1 cellular context compared by ENCODE assay signal in the genomic region with DNA sequence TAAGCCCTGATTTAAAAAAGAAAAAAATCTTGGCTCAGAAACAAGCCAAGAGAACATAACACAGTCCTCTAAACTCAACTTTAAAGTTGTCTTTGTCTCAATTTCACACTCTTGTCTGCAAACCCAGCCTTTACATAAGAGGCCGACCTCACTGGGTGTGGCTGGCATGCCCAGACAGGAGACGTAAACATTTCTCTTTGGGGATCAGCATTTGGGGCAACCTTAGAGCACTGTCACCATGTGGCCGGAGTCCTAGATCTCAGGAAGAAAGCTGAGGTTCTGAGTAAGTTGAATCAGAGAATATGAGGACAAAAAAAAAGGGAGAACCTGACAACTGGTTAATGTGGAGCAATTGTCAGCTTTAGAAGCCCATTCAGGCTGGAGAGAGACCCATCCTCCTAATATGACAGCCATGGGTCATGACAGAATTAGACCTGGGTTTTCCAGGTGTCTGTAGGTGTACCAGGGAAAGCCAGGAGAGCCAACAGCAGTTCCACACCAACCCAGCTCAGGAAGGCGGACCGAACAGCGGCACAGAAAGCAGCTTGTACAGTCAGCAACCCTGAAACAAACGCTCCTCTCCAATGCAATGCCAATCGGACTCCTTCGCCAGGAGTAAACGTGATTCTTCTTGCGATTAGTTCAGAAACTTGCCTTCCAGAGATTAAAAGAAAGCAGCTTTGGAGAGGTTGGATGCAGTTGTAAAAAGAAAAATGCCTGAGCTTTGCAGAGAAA.
TF ChIP-seq lines count a peak whose summit lies in the region.

No MANE protein-coding gene starts in this region.

TF ChIP-seq in H1, 55 proteins besides CTCF, POLR2A, EP300 and RAD21 (continued from another document):
- TF ChIP-seq RFX5 (IDR thresholded peaks at IDR 0.05; ENCODE audit: borderline replicate concordance, low read depth, low read length) (no peak), CBX8 (IDR thresholded peaks at IDR 0.05; ENCODE audit: borderline replicate concordance, low read depth, low read length) (no peak), SAP30 (IDR thresholded peaks at IDR 0.05; ENCODE audit: insufficient read depth, insufficient replicate concordance, low read length) (no peak), PHF8 (conservative IDR thresholded peaks at IDR 0.05; ENCODE audit: low read depth, low read length) (no peak), POU5F1 (IDR thresholded peaks at IDR 0.05; ENCODE audit: low read depth, low read length) (no peak), CREB1 (IDR thresholded peaks at IDR 0.05) (no peak), SIX5 (IDR thresholded peaks at IDR 0.05; ENCODE audit: low read depth, low read length) (no peak), RBBP5 (IDR thresholded peaks at IDR 0.05; ENCODE audit: borderline replicate concordance, low read depth, low read length) (no peak), KDM4A (IDR thresholded peaks at IDR 0.05; ENCODE audit: low read depth, low read length, severe bottlenecking) (no peak), JUND (IDR thresholded peaks at IDR 0.05; ENCODE audit: low read length) (no peak), EGR1 (IDR thresholded peaks at IDR 0.05; ENCODE audit: borderline replicate concordance, low read depth, low read length) (no peak), NRF1 (IDR thresholded peaks at IDR 0.05; ENCODE audit: low read depth, low read length) (no peak), EZH2 (IDR thresholded peaks at IDR 0.05; ENCODE audit: low read depth, low read length, severe bottlenecking) (no peak)
- TF ChIP-seq, protein P1, sequence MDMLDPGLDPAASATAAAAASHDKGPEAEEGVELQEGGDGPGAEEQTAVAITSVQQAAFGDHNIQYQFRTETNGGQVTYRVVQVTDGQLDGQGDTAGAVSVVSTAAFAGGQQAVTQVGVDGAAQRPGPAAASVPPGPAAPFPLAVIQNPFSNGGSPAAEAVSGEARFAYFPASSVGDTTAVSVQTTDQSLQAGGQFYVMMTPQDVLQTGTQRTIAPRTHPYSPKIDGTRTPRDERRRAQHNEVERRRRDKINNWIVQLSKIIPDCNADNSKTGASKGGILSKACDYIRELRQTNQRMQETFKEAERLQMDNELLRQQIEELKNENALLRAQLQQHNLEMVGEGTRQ (IDR thresholded peaks at IDR 0.05; ENCODE audit: low read length): no peak
- TF ChIP-seq, protein P2, sequence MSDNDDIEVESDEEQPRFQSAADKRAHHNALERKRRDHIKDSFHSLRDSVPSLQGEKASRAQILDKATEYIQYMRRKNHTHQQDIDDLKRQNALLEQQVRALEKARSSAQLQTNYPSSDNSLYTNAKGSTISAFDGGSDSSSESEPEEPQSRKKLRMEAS (IDR thresholded peaks at IDR 0.05): no peak
- TF ChIP-seq, protein P3, sequence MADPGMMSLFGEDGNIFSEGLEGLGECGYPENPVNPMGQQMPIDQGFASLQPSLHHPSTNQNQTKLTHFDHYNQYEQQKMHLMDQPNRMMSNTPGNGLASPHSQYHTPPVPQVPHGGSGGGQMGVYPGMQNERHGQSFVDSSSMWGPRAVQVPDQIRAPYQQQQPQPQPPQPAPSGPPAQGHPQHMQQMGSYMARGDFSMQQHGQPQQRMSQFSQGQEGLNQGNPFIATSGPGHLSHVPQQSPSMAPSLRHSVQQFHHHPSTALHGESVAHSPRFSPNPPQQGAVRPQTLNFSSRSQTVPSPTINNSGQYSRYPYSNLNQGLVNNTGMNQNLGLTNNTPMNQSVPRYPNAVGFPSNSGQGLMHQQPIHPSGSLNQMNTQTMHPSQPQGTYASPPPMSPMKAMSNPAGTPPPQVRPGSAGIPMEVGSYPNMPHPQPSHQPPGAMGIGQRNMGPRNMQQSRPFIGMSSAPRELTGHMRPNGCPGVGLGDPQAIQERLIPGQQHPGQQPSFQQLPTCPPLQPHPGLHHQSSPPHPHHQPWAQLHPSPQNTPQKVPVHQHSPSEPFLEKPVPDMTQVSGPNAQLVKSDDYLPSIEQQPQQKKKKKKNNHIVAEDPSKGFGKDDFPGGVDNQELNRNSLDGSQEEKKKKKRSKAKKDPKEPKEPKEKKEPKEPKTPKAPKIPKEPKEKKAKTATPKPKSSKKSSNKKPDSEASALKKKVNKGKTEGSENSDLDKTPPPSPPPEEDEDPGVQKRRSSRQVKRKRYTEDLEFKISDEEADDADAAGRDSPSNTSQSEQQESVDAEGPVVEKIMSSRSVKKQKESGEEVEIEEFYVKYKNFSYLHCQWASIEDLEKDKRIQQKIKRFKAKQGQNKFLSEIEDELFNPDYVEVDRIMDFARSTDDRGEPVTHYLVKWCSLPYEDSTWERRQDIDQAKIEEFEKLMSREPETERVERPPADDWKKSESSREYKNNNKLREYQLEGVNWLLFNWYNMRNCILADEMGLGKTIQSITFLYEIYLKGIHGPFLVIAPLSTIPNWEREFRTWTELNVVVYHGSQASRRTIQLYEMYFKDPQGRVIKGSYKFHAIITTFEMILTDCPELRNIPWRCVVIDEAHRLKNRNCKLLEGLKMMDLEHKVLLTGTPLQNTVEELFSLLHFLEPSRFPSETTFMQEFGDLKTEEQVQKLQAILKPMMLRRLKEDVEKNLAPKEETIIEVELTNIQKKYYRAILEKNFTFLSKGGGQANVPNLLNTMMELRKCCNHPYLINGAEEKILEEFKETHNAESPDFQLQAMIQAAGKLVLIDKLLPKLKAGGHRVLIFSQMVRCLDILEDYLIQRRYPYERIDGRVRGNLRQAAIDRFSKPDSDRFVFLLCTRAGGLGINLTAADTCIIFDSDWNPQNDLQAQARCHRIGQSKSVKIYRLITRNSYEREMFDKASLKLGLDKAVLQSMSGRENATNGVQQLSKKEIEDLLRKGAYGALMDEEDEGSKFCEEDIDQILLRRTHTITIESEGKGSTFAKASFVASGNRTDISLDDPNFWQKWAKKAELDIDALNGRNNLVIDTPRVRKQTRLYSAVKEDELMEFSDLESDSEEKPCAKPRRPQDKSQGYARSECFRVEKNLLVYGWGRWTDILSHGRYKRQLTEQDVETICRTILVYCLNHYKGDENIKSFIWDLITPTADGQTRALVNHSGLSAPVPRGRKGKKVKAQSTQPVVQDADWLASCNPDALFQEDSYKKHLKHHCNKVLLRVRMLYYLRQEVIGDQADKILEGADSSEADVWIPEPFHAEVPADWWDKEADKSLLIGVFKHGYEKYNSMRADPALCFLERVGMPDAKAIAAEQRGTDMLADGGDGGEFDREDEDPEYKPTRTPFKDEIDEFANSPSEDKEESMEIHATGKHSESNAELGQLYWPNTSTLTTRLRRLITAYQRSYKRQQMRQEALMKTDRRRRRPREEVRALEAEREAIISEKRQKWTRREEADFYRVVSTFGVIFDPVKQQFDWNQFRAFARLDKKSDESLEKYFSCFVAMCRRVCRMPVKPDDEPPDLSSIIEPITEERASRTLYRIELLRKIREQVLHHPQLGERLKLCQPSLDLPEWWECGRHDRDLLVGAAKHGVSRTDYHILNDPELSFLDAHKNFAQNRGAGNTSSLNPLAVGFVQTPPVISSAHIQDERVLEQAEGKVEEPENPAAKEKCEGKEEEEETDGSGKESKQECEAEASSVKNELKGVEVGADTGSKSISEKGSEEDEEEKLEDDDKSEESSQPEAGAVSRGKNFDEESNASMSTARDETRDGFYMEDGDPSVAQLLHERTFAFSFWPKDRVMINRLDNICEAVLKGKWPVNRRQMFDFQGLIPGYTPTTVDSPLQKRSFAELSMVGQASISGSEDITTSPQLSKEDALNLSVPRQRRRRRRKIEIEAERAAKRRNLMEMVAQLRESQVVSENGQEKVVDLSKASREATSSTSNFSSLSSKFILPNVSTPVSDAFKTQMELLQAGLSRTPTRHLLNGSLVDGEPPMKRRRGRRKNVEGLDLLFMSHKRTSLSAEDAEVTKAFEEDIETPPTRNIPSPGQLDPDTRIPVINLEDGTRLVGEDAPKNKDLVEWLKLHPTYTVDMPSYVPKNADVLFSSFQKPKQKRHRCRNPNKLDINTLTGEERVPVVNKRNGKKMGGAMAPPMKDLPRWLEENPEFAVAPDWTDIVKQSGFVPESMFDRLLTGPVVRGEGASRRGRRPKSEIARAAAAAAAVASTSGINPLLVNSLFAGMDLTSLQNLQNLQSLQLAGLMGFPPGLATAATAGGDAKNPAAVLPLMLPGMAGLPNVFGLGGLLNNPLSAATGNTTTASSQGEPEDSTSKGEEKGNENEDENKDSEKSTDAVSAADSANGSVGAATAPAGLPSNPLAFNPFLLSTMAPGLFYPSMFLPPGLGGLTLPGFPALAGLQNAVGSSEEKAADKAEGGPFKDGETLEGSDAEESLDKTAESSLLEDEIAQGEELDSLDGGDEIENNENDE (IDR thresholded peaks at IDR 0.05; ENCODE audit: insufficient replicate concordance, low read length): no peak
